In genomic region chr12:64222011-64222765, GRCh38 we compare ENCODE assay signal across 8 cellular contexts. TPM values are rescaled to one million over a fixed set of nuclear protein-coding genes. Genes with fewer than 3 reads are reported as not detected.
DNase-seq lines count a peak whose midpoint lies in the region; ATAC-seq, FAIRE-seq and TF ChIP-seq lines count a peak whose summit lies in the region.

KICS2 (minus strand) TSS chr12:64222296; CDS start chr12:64222237, 59 bp downstream.

- peaks cover 34% of the 10 kb centered on the region for H3K4me1 Mint-ChIP-seq in WTC11
- H3K4me1 Mint-ChIP-seq in immature natural killer cell, result peaks cover 24 to 48% of the 10 kb centered on the region in 2 donors

- H3K4me3 ChIP-seq in bronchial epithelial cell (ENCODE audit: low read depth, low read length), result peak within 1 kb of the TSS; percentile 95

- no peaks in the 10 kb centered on the region for H3K36me3 Mint-ChIP-seq in WTC11
- H3K36me3 Mint-ChIP-seq in immature natural killer cell, result no peaks in the 10 kb centered on the region

- no peaks in the 10 kb centered on the region for H3K9me3 Mint-ChIP-seq in WTC11
- H3K9me3 Mint-ChIP-seq in immature natural killer cell, result no peaks in the 10 kb centered on the region

- H3K27ac Mint-ChIP-seq in WTC11 (peak within 1 kb of the TSS; percentile 89), immature natural killer cell (peak within 1 kb of the TSS; percentile 86 to 99 (median 98))

- no peaks in the 10 kb centered on the region for H3K27me3 Mint-ChIP-seq in WTC11 (ENCODE audit: low read depth)
- peaks cover 5 to 20% (median 9%) of the 10 kb centered on the region in 3 donors for H3K27me3 Mint-ChIP-seq in immature natural killer cell (ENCODE audit: low read depth in 3 of 3)

- DNase-seq in AG08396 (ENCODE audit: low spot score) (peak; percentile 94), NCI-H2227 (lab: John Stamatoyannopoulos, UW; ENCODE audit: unreplicated experiment) (peak; percentile 96), WTC11 (ENCODE audit: low spot score) (peak; percentile 93), bronchial epithelial cell (ENCODE audit: low read depth) (peak; percentile 84), immature natural killer cell (peak; percentile 92 to 95 (median 93)), smooth muscle cell of the brain vasculature (ENCODE audit: low read depth, low spot score) (peak; percentile 86)

- no peak for FAIRE-seq in bronchial epithelial cell (lab: Jason Lieb, UNC)

- CTCF ChIA-PET in WTC11 (lab: Charles Lee), result interaction anchor here (0.6 to 1.1 kb wide), 4 partner anchors 40 to 574 kb away, joined by 3 to 6 read pairs (median 4); partner anchors contain the start of gene SRGAP1

- ATAC-seq in GM18909 (IDR thresholded peaks at IDR 0.05; ENCODE audit: poor library complexity, unreplicated experiment), result peak; percentile 96
- ATAC-seq in HG03159 (IDR thresholded peaks at IDR 0.05; ENCODE audit: unreplicated experiment), result peak; percentile 97
- peak; percentile 76 for ATAC-seq in WTC11

- H3K27me3 ChIP-seq in bronchial epithelial cell (ENCODE audit: control insufficient read depth, insufficient read depth, low read length), result no peaks in the 10 kb centered on the region

- POLR2A ChIA-PET in WTC11 (lab: Charles Lee), result interaction anchor here (0.7 to 0.8 kb wide), 2 partner anchors 16 to 378 kb away, joined by 3 to 5 read pairs; no protein-coding TSS in a partner anchor

- no peaks in the 10 kb centered on the region for H3K36me3 ChIP-seq in bronchial epithelial cell (ENCODE audit: control insufficient read depth, insufficient read depth, low read length)

- H3K4me3 Mint-ChIP-seq in WTC11 (peak within 1 kb of the TSS; percentile 79), immature natural killer cell (peak within 1 kb of the TSS; percentile 92 to 99 (median 97))

- TF ChIP-seq CTCF in WTC11 (IDR thresholded peaks at IDR 0.05), result no peak
- TF ChIP-seq CTCF in bronchial epithelial cell (IDR thresholded peaks at IDR 0.05; ENCODE audit: insufficient read depth, low read length, severe bottlenecking), result no peak

TF ChIP-seq in WTC11, 78 proteins besides CTCF, POLR2A, EP300 and RAD21 (continues in another document):
- TF ChIP-seq ZNF121 (CRISPR knock-in tag; IDR thresholded peaks at IDR 0.05) (peak; percentile 26; the same call in 1 of the 2 replicates), ARID4B (CRISPR knock-in tag; IDR thresholded peaks at IDR 0.05; ENCODE audit: borderline replicate concordance) (peak; percentile 91; the same call in 1 of the 2 replicates), FOXJ3 (CRISPR knock-in tag; IDR thresholded peaks at IDR 0.05; ENCODE audit: borderline replicate concordance) (no peak), ZNF423 (CRISPR knock-in tag; IDR thresholded peaks at IDR 0.05) (no peak), GTF2I (CRISPR knock-in tag; conservative IDR thresholded peaks at IDR 0.05) (no peak), MAX (CRISPR knock-in tag; IDR thresholded peaks at IDR 0.05) (peak; percentile 100), MYBL2 (CRISPR knock-in tag; IDR thresholded peaks at IDR 0.05) (peak; percentile 91), KAT7 (CRISPR knock-in tag; IDR thresholded peaks at IDR 0.05; ENCODE audit: borderline replicate concordance) (peak; percentile 87; the same call in 1 of the 2 replicates), ETV6 (CRISPR knock-in tag; IDR thresholded peaks at IDR 0.05) (peak; percentile 99), ZNF219 (CRISPR knock-in tag; IDR thresholded peaks at IDR 0.05; ENCODE audit: borderline replicate concordance) (no peak), ZBTB43 (CRISPR knock-in tag; IDR thresholded peaks at IDR 0.05) (peak; percentile 80)
- TF ChIP-seq, protein P1, sequence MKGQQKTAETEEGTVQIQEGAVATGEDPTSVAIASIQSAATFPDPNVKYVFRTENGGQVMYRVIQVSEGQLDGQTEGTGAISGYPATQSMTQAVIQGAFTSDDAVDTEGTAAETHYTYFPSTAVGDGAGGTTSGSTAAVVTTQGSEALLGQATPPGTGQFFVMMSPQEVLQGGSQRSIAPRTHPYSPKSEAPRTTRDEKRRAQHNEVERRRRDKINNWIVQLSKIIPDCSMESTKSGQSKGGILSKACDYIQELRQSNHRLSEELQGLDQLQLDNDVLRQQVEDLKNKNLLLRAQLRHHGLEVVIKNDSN (CRISPR knock-in tag; IDR thresholded peaks at IDR 0.05), result peak; percentile 90
- TF ChIP-seq, protein P2, sequence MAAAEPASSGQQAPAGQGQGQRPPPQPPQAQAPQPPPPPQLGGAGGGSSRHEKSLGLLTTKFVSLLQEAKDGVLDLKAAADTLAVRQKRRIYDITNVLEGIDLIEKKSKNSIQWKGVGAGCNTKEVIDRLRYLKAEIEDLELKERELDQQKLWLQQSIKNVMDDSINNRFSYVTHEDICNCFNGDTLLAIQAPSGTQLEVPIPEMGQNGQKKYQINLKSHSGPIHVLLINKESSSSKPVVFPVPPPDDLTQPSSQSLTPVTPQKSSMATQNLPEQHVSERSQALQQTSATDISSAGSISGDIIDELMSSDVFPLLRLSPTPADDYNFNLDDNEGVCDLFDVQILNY (CRISPR knock-in tag; IDR thresholded peaks at IDR 0.05), result 0 out of 2 replicates have a peak, but pooled peaks have one; percentile 39
- TF ChIP-seq, protein P3, sequence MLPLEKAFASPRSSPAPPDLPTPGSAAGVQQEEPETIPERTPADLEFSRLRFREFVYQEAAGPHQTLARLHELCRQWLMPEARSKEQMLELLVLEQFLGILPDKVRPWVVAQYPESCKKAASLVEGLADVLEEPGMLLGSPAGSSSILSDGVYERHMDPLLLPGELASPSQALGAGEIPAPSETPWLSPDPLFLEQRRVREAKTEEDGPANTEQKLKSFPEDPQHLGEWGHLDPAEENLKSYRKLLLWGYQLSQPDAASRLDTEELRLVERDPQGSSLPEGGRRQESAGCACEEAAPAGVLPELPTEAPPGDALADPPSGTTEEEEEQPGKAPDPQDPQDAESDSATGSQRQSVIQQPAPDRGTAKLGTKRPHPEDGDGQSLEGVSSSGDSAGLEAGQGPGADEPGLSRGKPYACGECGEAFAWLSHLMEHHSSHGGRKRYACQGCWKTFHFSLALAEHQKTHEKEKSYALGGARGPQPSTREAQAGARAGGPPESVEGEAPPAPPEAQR (CRISPR knock-in tag; IDR thresholded peaks at IDR 0.05), result no peak

RNA-seq across cellular contexts. Expression of gene KICS2, which starts in this region (rescaled TPM):
- total RNA-seq in WTC11 (2021) (9.9 to 11.6 TPM (median 10.7 TPM) in 3 replicates), bronchial epithelial cell (6.7 and 9.0 TPM in 2 replicates)
- polyA plus RNA-seq in immature natural killer cell, result 10 to 100 TPM in 1 of 3 donors, 1 to 10 TPM in 2; 4.4 to 11.3 (median 6.4) TPM

Comparison
In these comparisons a context has a peak if more than half of its experiments do, and no peak if none do; other contexts are left out.
1. Peak in every context shown above with its lines: DNase-seq, ATAC-seq and H3K4me3 ChIP-seq.